Comparison of ENCODE assay signal across 12 cellular contexts in genomic region chr5:131242728-131243255, GRCh38. TPM values are rescaled to one million over a fixed set of nuclear protein-coding genes. Genes with fewer than 3 reads are reported as not detected.
DNase-seq lines count a peak whose midpoint lies in the region; ATAC-seq and TF ChIP-seq lines count a peak whose summit lies in the region.
"Had no signal": no experiment of that assay in that cellular context is flagged by ENCODE, and none has a peak within 500 bp of the region (broad histone marks: within the 10 kb centered on the region; RNA-seq: fewer than 3 reads in every experiment).

No MANE protein-coding gene starts in this region.

- H3K4me1 Mint-ChIP-seq in osteocyte (ENCODE audit: unreplicated experiment) (peaks cover 8% of the 10 kb centered on the region), T-helper 17 cell (peaks cover under 1% of the 10 kb centered on the region)

- H3K9me3 Mint-ChIP-seq in osteocyte (ENCODE audit: unreplicated experiment): peaks cover 3% of the 10 kb centered on the region

- no peaks in the 10 kb centered on the region for H3K27me3 Mint-ChIP-seq in osteocyte (ENCODE audit: unreplicated experiment)
- no peaks in the 10 kb centered on the region for H3K27me3 Mint-ChIP-seq in T-helper 17 cell
- H3K27me3 Mint-ChIP-seq: activated CD4-positive, alpha-beta T cell treated with anti-CD3 and anti-CD28 coated beads, Interleukin-2, amount 10 ng/mL, durations not matched to agents 7 days and 5 days had no signal

- H3K27ac Mint-ChIP-seq in osteocyte (ENCODE audit: unreplicated experiment) (peak overlapping the region; percentile 20), T-helper 17 cell (no peak overlapping the region)
- H3K27ac Mint-ChIP-seq: activated CD4-positive, alpha-beta T cell treated with anti-CD3 and anti-CD28 coated beads, Interleukin-2, amount 10 ng/mL, durations not matched to agents 7 days and 5 days had no signal

- H3K9me3 ChIP-seq in effector memory CD4-positive, alpha-beta T cell (ENCODE audit: control insufficient read depth, low read length): no peaks in the 10 kb centered on the region
- no peaks in the 10 kb centered on the region for H3K9me3 ChIP-seq in T-helper 17 cell (ENCODE audit: control insufficient read depth, low read length, poor library complexity, severe bottlenecking)

- H3K27me3 ChIP-seq in effector memory CD4-positive, alpha-beta T cell (replicated peaks; ENCODE audit: control insufficient read depth, insufficient read depth, low read length, poor library complexity, severe bottlenecking): no peaks in the 10 kb centered on the region

- no peak overlapping the region for H3K4me3 Mint-ChIP-seq in osteocyte (ENCODE audit: unreplicated experiment)
- H3K4me3 Mint-ChIP-seq in T-helper 17 cell: no peak overlapping the region
- H3K4me3 Mint-ChIP-seq: activated CD4-positive, alpha-beta T cell treated with anti-CD3 and anti-CD28 coated beads, Interleukin-2, amount 10 ng/mL, durations not matched to agents 7 days and 5 days had no signal

- no peak overlapping the region for H3K4me3 ChIP-seq in choroid plexus epithelial cell (ENCODE audit: low read depth, low read length)
- H3K4me3 ChIP-seq in effector memory CD4-positive, alpha-beta T cell (ENCODE audit: insufficient read depth, low read depth, low read length, poor library complexity, severe bottlenecking): no peak overlapping the region

- H3K36me3 Mint-ChIP-seq in osteocyte (ENCODE audit: unreplicated experiment) (peaks cover 2% of the 10 kb centered on the region), T-helper 17 cell (ENCODE audit: low read depth) (peaks cover 6% of the 10 kb centered on the region)

- no peaks in the 10 kb centered on the region for H3K4me1 ChIP-seq in effector memory CD4-positive, alpha-beta T cell (ENCODE audit: control insufficient read depth, insufficient read depth, low read length, poor library complexity, severe bottlenecking)

- peak; percentile 51 to 60 for ATAC-seq in activated CD4-positive, CD25-positive, alpha-beta regulatory T cell treated with anti-CD3 and anti-CD28 coated beads, Interleukin-2, amount 50 U/mL, for 24 hours
- ATAC-seq in T-helper 17 cell (no peak), GM21515 (IDR thresholded peaks at IDR 0.05; ENCODE audit: unreplicated experiment) (no peak)
- ATAC-seq: Right ventricle myocardium inferior had no signal

- H3K27ac ChIP-seq in effector memory CD4-positive, alpha-beta T cell (ENCODE audit: insufficient read depth, low read length, poor library complexity, severe bottlenecking): no peak overlapping the region
- H3K27ac ChIP-seq: 22Rv1 had no signal

- DNase-seq in activated CD4-positive, CD25-positive, alpha-beta regulatory T cell (lab: John Stamatoyannopoulos, UW): no peak
- DNase-seq in LoVo (ENCODE audit: low spot score) (peak; percentile 48), choroid plexus epithelial cell (ENCODE audit: low read depth) (peak; percentile 90), osteocyte (ENCODE audit: extremely low spot score, unreplicated experiment) (no peak), T-helper 17 cell (no peak)
- DNase-seq in effector memory CD4-positive, alpha-beta T cell: no peak
- DNase-seq: activated CD4-positive, alpha-beta T cell treated with anti-CD3 and anti-CD28 coated beads, Interleukin-2, amount 10 ng/mL, durations not matched to agents 7 days and 5 days; NCI-H187 had no signal

- TF ChIP-seq CTCF in choroid plexus epithelial cell (conservative IDR thresholded peaks at IDR 0.05; ENCODE audit: low read depth, low read length): no peak
- no peak for TF ChIP-seq CTCF in osteocyte (IDR thresholded peaks at IDR 0.05)

- no peaks in the 10 kb centered on the region for H3K36me3 ChIP-seq in effector memory CD4-positive, alpha-beta T cell (ENCODE audit: control insufficient read depth, insufficient read depth, low read length)

RNA-seq across cellular contexts. Expression of gene CDC42SE2, which starts 21.1 kb away (rescaled TPM):
- total RNA-seq in osteocyte (21.6 and 22.9 TPM in 2 replicates), T-helper 17 cell (100 to 1,000 TPM; 215 to 245 TPM)

Comparison
In these comparisons a context has a peak if more than half of its experiments do, and no peak if none do; other contexts are left out.
1. ATAC-seq: peak in activated CD4-positive, CD25-positive, alpha-beta regulatory T cell treated with anti-CD3 and anti-CD28 coated beads, Interleukin-2, amount 50 U/mL, for 24 hours (2 of 2); none in T-helper 17 cell (single experiment) and GM21515 (single experiment).
2. DNase-seq: peak in LoVo (single experiment) and choroid plexus epithelial cell (single experiment); none in activated CD4-positive, CD25-positive, alpha-beta regulatory T cell (0 of 4), osteocyte (single experiment), effector memory CD4-positive, alpha-beta T cell (0 of 3) and T-helper 17 cell (0 of 3).